Comparison of ENCODE assay signal across 38 cellular contexts in the genomic region with DNA sequence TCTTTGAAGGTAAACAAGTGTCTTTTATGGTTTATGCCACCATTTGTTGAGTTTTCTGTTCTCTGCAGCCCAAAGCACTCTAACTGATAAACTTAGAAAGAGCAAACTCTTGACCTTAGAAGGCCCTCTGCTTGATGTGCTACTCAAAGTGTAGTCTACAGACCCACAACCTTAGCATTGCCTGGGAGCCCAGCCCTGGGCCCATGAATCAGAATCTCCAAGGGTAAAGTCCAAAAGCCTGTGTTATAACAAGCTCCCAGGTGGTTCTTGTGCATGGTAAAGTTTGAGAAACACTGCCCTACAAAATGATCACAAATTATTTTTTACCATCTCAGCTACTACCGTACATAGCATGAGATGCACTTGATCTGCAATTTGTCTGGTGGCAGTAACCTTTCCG. TPM values are rescaled to one million over a fixed set of nuclear protein-coding genes. Genes with fewer than 3 reads are reported as not detected.
"Had no signal": no experiment of that assay in that cellular context is flagged by ENCODE, and none has a peak within 500 bp of the region (broad histone marks: within the 10 kb centered on the region; RNA-seq: fewer than 3 reads in every experiment).

No MANE protein-coding gene starts in this region.

- H3K4me3 Mint-ChIP-seq: activated B cell treated with CpG ODN at 0.5 μM for 24 hours; activated CD4-positive, alpha-beta memory T cell treated with anti-CD3 and anti-CD28 coated beads, Interleukin-2, amount 10 ng/mL, durations not matched to agents 7 days and 5 days; activated CD4-positive, alpha-beta T cell treated with anti-CD3 and anti-CD28 coated beads, Interleukin-2, amount 10 ng/mL, durations not matched to agents 24 days and 14 days; activated CD8-positive, alpha-beta memory T cell treated with anti-CD3 and anti-CD28 coated beads, Interleukin-2, amount 10 ng/mL, durations not matched to agents 7 days and 5 days; activated CD8-positive, alpha-beta T cell treated with anti-CD3 and anti-CD28 coated beads, Interleukin-2, amount 10 ng/mL, durations not matched to agents 7 days and 5 days; activated naive CD4-positive, alpha-beta T cell treated with anti-CD3 and anti-CD28 coated beads, Interleukin-2, amount 10 ng/mL, durations not matched to agents 7 days and 5 days; activated naive CD4-positive, alpha-beta T cell treated with anti-CD3 and anti-CD28 coated beads, Interleukin-2, amount 50 U/mL, for 24 hours; activated naive CD8-positive, alpha-beta T cell; activated naive CD8-positive, alpha-beta T cell treated with anti-CD3 and anti-CD28 coated beads, Interleukin-2, amount 10 ng/mL, durations not matched to agents 7 days and 5 days; activated naive CD8-positive, alpha-beta T cell treated with anti-CD3 and anti-CD28 coated beads, Interleukin-2, amount 50 U/mL, for 24 hours; activated T-cell treated with anti-CD3 and anti-CD28 coated beads, Interleukin-2, amount 50 U/mL, for 24 hours; central memory CD8-positive, alpha-beta T cell; T-helper 1 cell treated with Interleukin-12 subunit alpha and Interleukin-12 subunit beta and Interleukin-4 antibody, amounts not matched to agents 30 μg/mL and 1 μg/mL, for 36 hours; T-helper 2 cell treated with Interferon-gamma antibody and Interleukin-4, amounts not matched to agents 5 μg/mL and 100 μg/mL, for 36 hours had no signal

- H3K4me1 Mint-ChIP-seq: activated CD4-positive, alpha-beta memory T cell treated with anti-CD3 and anti-CD28 coated beads, Interleukin-2, amount 10 ng/mL, durations not matched to agents 7 days and 5 days; activated CD4-positive, alpha-beta T cell treated with anti-CD3 and anti-CD28 coated beads, Interleukin-2, amount 10 ng/mL, durations not matched to agents 24 days and 14 days; activated naive CD4-positive, alpha-beta T cell treated with anti-CD3 and anti-CD28 coated beads, Interleukin-2, amount 10 ng/mL, durations not matched to agents 7 days and 5 days; activated naive CD4-positive, alpha-beta T cell treated with anti-CD3 and anti-CD28 coated beads, Interleukin-2, amount 50 U/mL, for 24 hours; activated naive CD8-positive, alpha-beta T cell treated with anti-CD3 and anti-CD28 coated beads, Interleukin-2, amount 50 U/mL, for 24 hours; central memory CD8-positive, alpha-beta T cell had no signal

- H3K27ac Mint-ChIP-seq: activated B cell treated with CpG ODN at 0.5 μM for 24 hours; activated CD4-positive, alpha-beta memory T cell treated with anti-CD3 and anti-CD28 coated beads, Interleukin-2, amount 10 ng/mL, durations not matched to agents 7 days and 5 days; activated CD4-positive, alpha-beta T cell treated with anti-CD3 and anti-CD28 coated beads, Interleukin-2, amount 10 ng/mL, durations not matched to agents 24 days and 14 days; activated CD8-positive, alpha-beta memory T cell treated with anti-CD3 and anti-CD28 coated beads, Interleukin-2, amount 10 ng/mL, durations not matched to agents 7 days and 5 days; activated CD8-positive, alpha-beta T cell treated with anti-CD3 and anti-CD28 coated beads, Interleukin-2, amount 10 ng/mL, durations not matched to agents 7 days and 5 days; activated naive CD4-positive, alpha-beta T cell treated with anti-CD3 and anti-CD28 coated beads, Interleukin-2, amount 10 ng/mL, durations not matched to agents 7 days and 5 days; activated naive CD4-positive, alpha-beta T cell treated with anti-CD3 and anti-CD28 coated beads, Interleukin-2, amount 50 U/mL, for 24 hours; activated naive CD8-positive, alpha-beta T cell; activated naive CD8-positive, alpha-beta T cell treated with anti-CD3 and anti-CD28 coated beads, Interleukin-2, amount 10 ng/mL, durations not matched to agents 7 days and 5 days; activated naive CD8-positive, alpha-beta T cell treated with anti-CD3 and anti-CD28 coated beads, Interleukin-2, amount 50 U/mL, for 24 hours; activated T-cell treated with anti-CD3 and anti-CD28 coated beads, Interleukin-2, amount 50 U/mL, for 24 hours; activated T-helper 2 cell treated with anti-CD3 and anti-CD28 coated beads, Interferon-gamma antibody, Interleukin-2, Interleukin-4, amounts not matched to agents 10 μg/mL and 5 μg/mL and 100 μg/mL, durations not matched to agents 14 hours and 24 hours and 36 hours; brain; T-helper 1 cell treated with Interleukin-12 subunit alpha and Interleukin-12 subunit beta and Interleukin-4 antibody, amounts not matched to agents 30 μg/mL and 1 μg/mL, for 36 hours; T-helper 2 cell treated with Interferon-gamma antibody and Interleukin-4, amounts not matched to agents 5 μg/mL and 100 μg/mL, for 36 hours had no signal

- H3K27ac ChIP-seq: ascending aorta, cardiac muscle cell, VCaP had no signal

- ATAC-seq: activated CD8-positive, alpha-beta memory T cell treated with anti-CD3 and anti-CD28 coated beads, Interleukin-2, amount 10 ng/mL, durations not matched to agents 7 days and 5 days; activated CD8-positive, alpha-beta T cell treated with anti-CD3 and anti-CD28 coated beads, Interleukin-2, amount 10 ng/mL, durations not matched to agents 7 days and 5 days; activated naive CD8-positive, alpha-beta T cell treated with anti-CD3 and anti-CD28 coated beads, Interleukin-2, amount 50 U/mL, for 24 hours had no signal

- H3K4me3 ChIP-seq: ascending aorta, cardiac muscle cell had no signal

- H3K9me3 Mint-ChIP-seq: activated B cell treated with CpG ODN at 0.5 μM for 24 hours; activated CD4-positive, alpha-beta memory T cell treated with anti-CD3 and anti-CD28 coated beads, Interleukin-2, amount 10 ng/mL, durations not matched to agents 7 days and 5 days; activated CD4-positive, alpha-beta T cell treated with anti-CD3 and anti-CD28 coated beads, Interleukin-2, amount 10 ng/mL, durations not matched to agents 24 days and 14 days; activated naive CD8-positive, alpha-beta T cell treated with anti-CD3 and anti-CD28 coated beads, Interleukin-2, amount 10 ng/mL, durations not matched to agents 7 days and 5 days; brain; T-helper 1 cell treated with Interleukin-12 subunit alpha and Interleukin-12 subunit beta and Interleukin-4 antibody, amounts not matched to agents 30 μg/mL and 1 μg/mL, for 36 hours; T-helper 2 cell treated with Interferon-gamma antibody and Interleukin-4, amounts not matched to agents 5 μg/mL and 100 μg/mL, for 36 hours had no signal

- FAIRE-seq: bronchial epithelial cell, TTC549 had no signal

- DNase-seq: activated B cell treated with CpG ODN at 0.5 μM for 24 hours; activated CD4-positive, alpha-beta memory T cell treated with anti-CD3 and anti-CD28 coated beads, Interleukin-2, amount 10 ng/mL, durations not matched to agents 7 days and 5 days; activated CD4-positive, alpha-beta T cell treated with anti-CD3 and anti-CD28 coated beads for 4 hours; activated CD4-positive, alpha-beta T cell treated with anti-CD3 and anti-CD28 coated beads, Interleukin-2, amount 10 ng/mL, durations not matched to agents 24 days and 14 days; activated CD4-positive, alpha-beta T cell treated with anti-CD3 and anti-CD28 coated beads, Interleukin-2, amount 50 U/mL, for 1 hour; activated CD4-positive, alpha-beta T cell treated with anti-CD3 and anti-CD28 coated beads, Interleukin-2, amount 50 U/mL, for 4 hours; activated CD4-positive, CD25-positive, alpha-beta regulatory T cell treated with anti-CD3 and anti-CD28 coated beads, Interleukin-2, amount 50 U/mL, for 72 hours; activated CD8-positive, alpha-beta memory T cell treated with anti-CD3 and anti-CD28 coated beads for 24 hours; activated CD8-positive, alpha-beta memory T cell treated with anti-CD3 and anti-CD28 coated beads, Interleukin-2, amount 10 ng/mL, durations not matched to agents 7 days and 5 days; activated CD8-positive, alpha-beta memory T cell treated with anti-CD3 and anti-CD28 coated beads, Interleukin-2, amount 50 U/mL, for 48 hours; activated CD8-positive, alpha-beta T cell treated with anti-CD3 and anti-CD28 coated beads, Interleukin-2, amount 10 ng/mL, durations not matched to agents 7 days and 5 days; activated effector memory CD4-positive, alpha-beta T cell treated with Interleukin-2 at 50 U/mL for 16 hours; activated gamma-delta T cell; activated naive CD4-positive, alpha-beta T cell treated with anti-CD3 and anti-CD28 coated beads, Interleukin-2, amount 10 ng/mL, durations not matched to agents 7 days and 5 days; activated naive CD4-positive, alpha-beta T cell treated with Interleukin-2 at 50 U/mL for 16 hours; activated naive CD8-positive, alpha-beta T cell treated with anti-CD3 and anti-CD28 coated beads, Interleukin-2, amount 10 ng/mL, durations not matched to agents 7 days and 5 days; activated naive CD8-positive, alpha-beta T cell treated with anti-CD3 and anti-CD28 coated beads, Interleukin-2, amount 50 U/mL, for 24 hours; activated T-cell treated with anti-CD3 and anti-CD28 coated beads, Interleukin-2, amount 50 U/mL, for 24 hours; activated T-cell treated with anti-CD3 and anti-CD28 coated beads, Interleukin-2, amount 50 U/mL, for 48 hours; amygdala; anterior cingulate cortex; caudate nucleus; cerebellar nuclear complex; T-helper 1 cell; T-helper 2 cell; T-helper 9 cell had no signal

- H3K36me3 ChIP-seq: ascending aorta, cardiac muscle cell had no signal

- H3K36me3 Mint-ChIP-seq: activated CD8-positive, alpha-beta memory T cell treated with anti-CD3 and anti-CD28 coated beads, Interleukin-2, amount 10 ng/mL, durations not matched to agents 7 days and 5 days; activated naive CD4-positive, alpha-beta T cell treated with anti-CD3 and anti-CD28 coated beads, Interleukin-2, amount 10 ng/mL, durations not matched to agents 7 days and 5 days; activated naive CD4-positive, alpha-beta T cell treated with anti-CD3 and anti-CD28 coated beads, Interleukin-2, amount 50 U/mL, for 24 hours; activated naive CD8-positive, alpha-beta T cell; activated naive CD8-positive, alpha-beta T cell treated with anti-CD3 and anti-CD28 coated beads, Interleukin-2, amount 10 ng/mL, durations not matched to agents 7 days and 5 days had no signal

- H3K9me3 ChIP-seq: ascending aorta had no signal

RNA-seq across cellular contexts. Expression of a gene that starts 6.0 kb away (rescaled TPM):
- total RNA-seq: activated B cell treated with CpG ODN at 0.5 μM for 24 hours; activated CD4-positive, alpha-beta memory T cell treated with anti-CD3 and anti-CD28 coated beads, Interleukin-2, amount 10 ng/mL, durations not matched to agents 7 days and 5 days; activated CD4-positive, alpha-beta T cell treated with anti-CD3 and anti-CD28 coated beads, Interleukin-2, amount 10 ng/mL, durations not matched to agents 24 days and 14 days; activated CD8-positive, alpha-beta memory T cell treated with anti-CD3 and anti-CD28 coated beads, Interleukin-2, amount 10 ng/mL, durations not matched to agents 7 days and 5 days; activated CD8-positive, alpha-beta T cell treated with anti-CD3 and anti-CD28 coated beads, Interleukin-2, amount 10 ng/mL, durations not matched to agents 7 days and 5 days; activated naive CD8-positive, alpha-beta T cell treated with anti-CD3 and anti-CD28 coated beads, Interleukin-2, amount 10 ng/mL, durations not matched to agents 7 days and 5 days; activated T-helper 2 cell treated with anti-CD3 and anti-CD28 coated beads, Interferon-gamma antibody, Interleukin-2, Interleukin-4, amounts not matched to agents 10 μg/mL and 5 μg/mL and 100 μg/mL, durations not matched to agents 14 hours and 24 hours and 36 hours; ascending aorta had no signal
